1 cellular context compared by ENCODE assay signal in the genomic region with DNA sequence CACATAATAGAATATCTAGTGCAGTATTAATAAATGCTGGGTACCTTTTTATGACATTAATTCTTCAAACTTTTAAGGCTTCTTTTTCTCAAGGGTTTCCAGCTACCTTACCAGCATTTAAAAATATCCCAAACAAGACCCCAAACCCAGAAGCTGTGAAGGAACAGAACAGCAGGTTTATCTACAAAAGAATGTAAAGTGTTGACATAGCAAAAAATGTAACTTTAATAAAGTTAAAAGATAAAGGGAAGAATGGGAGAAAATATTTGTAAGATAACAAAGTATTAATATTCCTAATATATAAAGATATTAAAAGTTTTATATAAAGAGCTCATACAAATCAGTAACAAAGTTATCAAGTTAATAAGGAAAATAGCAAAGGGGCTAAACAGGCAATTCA.
A peak's percentile ranks its signal among the peaks of the same experiment; 100 is the strongest.
TF ChIP-seq lines count a peak whose summit lies in the region.

No MANE protein-coding gene starts in this region.

TF ChIP-seq in K562, 482 proteins besides CTCF, POLR2A, EP300 and RAD21 (continued from another document):
- TF ChIP-seq CAMTA2 (CRISPR knock-in tag; conservative IDR thresholded peaks at IDR 0.05) (no peak), THAP12 (CRISPR knock-in tag; IDR thresholded peaks at IDR 0.05) (no peak), MBD1 (CRISPR knock-in tag; IDR thresholded peaks at IDR 0.05) (no peak), ESRRB (CRISPR knock-in tag; IDR thresholded peaks at IDR 0.05; ENCODE audit: borderline replicate concordance) (no peak), HCFC1 (IDR thresholded peaks at IDR 0.05; ENCODE audit: low read depth, low read length) (no peak), FOXJ3 (CRISPR knock-in tag; IDR thresholded peaks at IDR 0.05) (no peak), MAFF (IDR thresholded peaks at IDR 0.05; ENCODE audit: low read length) (0 out of 2 replicates have a peak, but pooled peaks have one; percentile 15), HES1 (IDR thresholded peaks at IDR 0.05; ENCODE audit: low read depth) (no peak), C11orf30 (IDR thresholded peaks at IDR 0.05; ENCODE audit: low read depth) (peak; percentile 60; the same call in 1 of the 2 replicates), ZBTB12 (CRISPR knock-in tag; IDR thresholded peaks at IDR 0.05) (no peak), ZNF134 (CRISPR knock-in tag; conservative IDR thresholded peaks at IDR 0.05) (no peak), ZNF280A (IDR thresholded peaks at IDR 0.05; ENCODE audit: low read depth, partially characterized antibody) (no peak), KLF16 (IDR thresholded peaks at IDR 0.05) (no peak), KDM1A (IDR thresholded peaks at IDR 0.05) (no peak), NR4A1 (CRISPR knock-in tag; IDR thresholded peaks at IDR 0.05) (no peak), NR4A1 (tag; IDR thresholded peaks at IDR 0.05) (no peak), E2F3 (CRISPR knock-in tag; IDR thresholded peaks at IDR 0.05) (no peak), ZNF79 (CRISPR knock-in tag; IDR thresholded peaks at IDR 0.05; ENCODE audit: low read depth) (no peak), ZNF316 (IDR thresholded peaks at IDR 0.05) (peak; percentile 76), DNMT1 (IDR thresholded peaks at IDR 0.05) (no peak), MAFG (tag; conservative IDR thresholded peaks at IDR 0.05) (peak; percentile 49), PRPF4 (IDR thresholded peaks at IDR 0.05; ENCODE audit: insufficient read depth, low read depth, low read length, poor library complexity, severe bottlenecking) (no peak)
- TF ChIP-seq, protein P1, sequence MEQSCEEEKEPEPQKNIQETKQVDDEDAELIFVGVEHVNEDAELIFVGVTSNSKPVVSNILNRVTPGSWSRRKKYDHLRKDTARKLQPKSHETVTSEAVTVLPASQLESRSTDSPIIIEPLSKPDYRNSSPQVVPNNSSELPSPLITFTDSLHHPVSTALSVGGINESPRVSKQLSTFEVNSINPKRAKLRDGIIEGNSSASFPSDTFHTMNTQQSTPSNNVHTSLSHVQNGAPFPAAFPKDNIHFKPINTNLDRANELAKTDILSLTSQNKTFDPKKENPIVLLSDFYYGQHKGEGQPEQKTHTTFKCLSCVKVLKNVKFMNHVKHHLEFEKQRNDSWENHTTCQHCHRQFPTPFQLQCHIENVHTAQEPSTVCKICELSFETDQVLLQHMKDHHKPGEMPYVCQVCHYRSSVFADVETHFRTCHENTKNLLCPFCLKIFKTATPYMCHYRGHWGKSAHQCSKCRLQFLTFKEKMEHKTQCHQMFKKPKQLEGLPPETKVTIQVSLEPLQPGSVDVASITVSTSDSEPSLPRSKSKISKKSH (CRISPR knock-in tag; IDR thresholded peaks at IDR 0.05): no peak
- TF ChIP-seq, protein P2, sequence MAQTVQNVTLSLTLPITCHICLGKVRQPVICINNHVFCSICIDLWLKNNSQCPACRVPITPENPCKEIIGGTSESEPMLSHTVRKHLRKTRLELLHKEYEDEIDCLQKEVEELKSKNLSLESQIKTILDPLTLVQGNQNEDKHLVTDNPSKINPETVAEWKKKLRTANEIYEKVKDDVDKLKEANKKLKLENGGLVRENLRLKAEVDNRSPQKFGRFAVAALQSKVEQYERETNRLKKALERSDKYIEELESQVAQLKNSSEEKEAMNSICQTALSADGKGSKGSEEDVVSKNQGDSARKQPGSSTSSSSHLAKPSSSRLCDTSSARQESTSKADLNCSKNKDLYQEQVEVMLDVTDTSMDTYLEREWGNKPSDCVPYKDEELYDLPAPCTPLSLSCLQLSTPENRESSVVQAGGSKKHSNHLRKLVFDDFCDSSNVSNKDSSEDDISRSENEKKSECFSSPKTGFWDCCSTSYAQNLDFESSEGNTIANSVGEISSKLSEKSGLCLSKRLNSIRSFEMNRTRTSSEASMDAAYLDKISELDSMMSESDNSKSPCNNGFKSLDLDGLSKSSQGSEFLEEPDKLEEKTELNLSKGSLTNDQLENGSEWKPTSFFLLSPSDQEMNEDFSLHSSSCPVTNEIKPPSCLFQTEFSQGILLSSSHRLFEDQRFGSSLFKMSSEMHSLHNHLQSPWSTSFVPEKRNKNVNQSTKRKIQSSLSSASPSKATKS (CRISPR knock-in tag; IDR thresholded peaks at IDR 0.05): no peak
- TF ChIP-seq, protein P3, sequence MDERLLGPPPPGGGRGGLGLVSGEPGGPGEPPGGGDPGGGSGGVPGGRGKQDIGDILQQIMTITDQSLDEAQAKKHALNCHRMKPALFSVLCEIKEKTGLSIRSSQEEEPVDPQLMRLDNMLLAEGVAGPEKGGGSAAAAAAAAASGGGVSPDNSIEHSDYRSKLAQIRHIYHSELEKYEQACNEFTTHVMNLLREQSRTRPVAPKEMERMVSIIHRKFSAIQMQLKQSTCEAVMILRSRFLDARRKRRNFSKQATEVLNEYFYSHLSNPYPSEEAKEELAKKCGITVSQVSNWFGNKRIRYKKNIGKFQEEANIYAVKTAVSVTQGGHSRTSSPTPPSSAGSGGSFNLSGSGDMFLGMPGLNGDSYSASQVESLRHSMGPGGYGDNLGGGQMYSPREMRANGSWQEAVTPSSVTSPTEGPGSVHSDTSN (CRISPR knock-in tag; IDR thresholded peaks at IDR 0.05; ENCODE audit: low read depth): no peak
- TF ChIP-seq, protein P3 (tag; conservative IDR thresholded peaks at IDR 0.05; ENCODE audit: low read depth): no peak
- TF ChIP-seq, protein P4, sequence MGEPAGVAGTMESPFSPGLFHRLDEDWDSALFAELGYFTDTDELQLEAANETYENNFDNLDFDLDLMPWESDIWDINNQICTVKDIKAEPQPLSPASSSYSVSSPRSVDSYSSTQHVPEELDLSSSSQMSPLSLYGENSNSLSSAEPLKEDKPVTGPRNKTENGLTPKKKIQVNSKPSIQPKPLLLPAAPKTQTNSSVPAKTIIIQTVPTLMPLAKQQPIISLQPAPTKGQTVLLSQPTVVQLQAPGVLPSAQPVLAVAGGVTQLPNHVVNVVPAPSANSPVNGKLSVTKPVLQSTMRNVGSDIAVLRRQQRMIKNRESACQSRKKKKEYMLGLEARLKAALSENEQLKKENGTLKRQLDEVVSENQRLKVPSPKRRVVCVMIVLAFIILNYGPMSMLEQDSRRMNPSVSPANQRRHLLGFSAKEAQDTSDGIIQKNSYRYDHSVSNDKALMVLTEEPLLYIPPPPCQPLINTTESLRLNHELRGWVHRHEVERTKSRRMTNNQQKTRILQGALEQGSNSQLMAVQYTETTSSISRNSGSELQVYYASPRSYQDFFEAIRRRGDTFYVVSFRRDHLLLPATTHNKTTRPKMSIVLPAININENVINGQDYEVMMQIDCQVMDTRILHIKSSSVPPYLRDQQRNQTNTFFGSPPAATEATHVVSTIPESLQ (CRISPR knock-in tag; IDR thresholded peaks at IDR 0.05): no peak
- TF ChIP-seq, protein P5, sequence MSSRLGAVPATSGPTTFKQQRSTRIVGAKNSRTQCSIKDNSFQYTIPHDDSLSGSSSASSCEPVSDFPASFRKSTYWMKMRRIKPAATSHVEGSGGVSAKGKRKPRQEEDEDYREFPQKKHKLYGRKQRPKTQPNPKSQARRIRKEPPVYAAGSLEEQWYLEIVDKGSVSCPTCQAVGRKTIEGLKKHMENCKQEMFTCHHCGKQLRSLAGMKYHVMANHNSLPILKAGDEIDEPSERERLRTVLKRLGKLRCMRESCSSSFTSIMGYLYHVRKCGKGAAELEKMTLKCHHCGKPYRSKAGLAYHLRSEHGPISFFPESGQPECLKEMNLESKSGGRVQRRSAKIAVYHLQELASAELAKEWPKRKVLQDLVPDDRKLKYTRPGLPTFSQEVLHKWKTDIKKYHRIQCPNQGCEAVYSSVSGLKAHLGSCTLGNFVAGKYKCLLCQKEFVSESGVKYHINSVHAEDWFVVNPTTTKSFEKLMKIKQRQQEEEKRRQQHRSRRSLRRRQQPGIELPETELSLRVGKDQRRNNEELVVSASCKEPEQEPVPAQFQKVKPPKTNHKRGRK (tag; IDR thresholded peaks at IDR 0.05): no peak
